Comparison of ENCODE assay signal across 9 cellular contexts in the genomic region with DNA sequence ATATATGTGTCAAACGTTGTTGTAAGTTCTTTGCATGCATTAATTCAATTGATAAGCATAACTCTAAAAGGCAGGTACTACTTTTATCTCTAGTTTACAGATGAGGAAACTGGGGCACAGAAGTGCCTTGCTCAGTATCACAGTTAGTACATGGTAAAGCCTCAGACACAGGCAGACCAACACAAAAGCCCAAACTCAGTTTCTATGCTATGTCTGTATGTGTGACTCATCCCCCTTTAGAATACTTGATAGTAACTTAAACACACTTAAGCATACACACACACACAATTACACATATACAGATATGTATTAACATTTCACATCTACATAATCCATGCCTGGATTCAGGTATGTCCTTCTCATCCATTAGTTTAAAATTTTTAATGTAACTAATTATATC.
DNase-seq lines count a peak whose midpoint lies in the region; ATAC-seq and TF ChIP-seq lines count a peak whose summit lies in the region.
"Had no signal": no experiment of that assay in that cellular context is flagged by ENCODE, and none has a peak within 500 bp of the region (broad histone marks: within the 10 kb centered on the region; RNA-seq: fewer than 3 reads in every experiment).

No MANE protein-coding gene starts in this region.

- no peak overlapping the region for H3K4me3 ChIP-seq in cardiac fibroblast (replicated peaks in 1 of 2; ENCODE audit: low read depth in 2 of 2, low read length in 2 of 2)
- no peak overlapping the region for H3K4me3 ChIP-seq in mucosa of descending colon

- intact Hi-C loops in left colon (cut with DNase I, micrococcal nuclease) (no loop called here), mucosa of descending colon (cut with DNase I, micrococcal nuclease) (no loop called here)

- H3K36me3 ChIP-seq in mucosa of descending colon (ENCODE audit: low read depth) = no peaks in the 10 kb centered on the region

- DNase-seq in cardiac fibroblast (ENCODE audit: low read depth in 2 of 2) (peak; percentile 49 to 70), renal cortical epithelial cell (ENCODE audit: low read depth) (peak; percentile 34), left colon (no peak), KBM-7 (no peak), mucosa of descending colon (no peak)
- DNase-seq: NCI-H446 treated with DMSO at 0.1 percent for 48 hours had no signal

- H3K4me1 ChIP-seq in mucosa of descending colon (ENCODE audit: low read depth) = peaks cover 49% of the 10 kb centered on the region

- in situ Hi-C loops in KBM-7 (cut with MboI; ENCODE audit: low pct_unique_long_range_greater_than_20kb, low sequenced_read_pairs) = no loop called here

- no peak for TF ChIP-seq CTCF in cardiac fibroblast (IDR thresholded peaks at IDR 0.05; ENCODE audit: low read depth, low read length)
- TF ChIP-seq CTCF in mucosa of descending colon (IDR thresholded peaks at IDR 0.05) = no peak

- peak; percentile 45 for ATAC-seq in GM19023 (IDR thresholded peaks at IDR 0.05; ENCODE audit: unreplicated experiment)
- peak; percentile 51 for ATAC-seq in HG03520 (IDR thresholded peaks at IDR 0.05; ENCODE audit: unreplicated experiment)
- no peak for ATAC-seq in left colon
- ATAC-seq in HG02571 (IDR thresholded peaks at IDR 0.05; ENCODE audit: unreplicated experiment) = no peak
- no peak for ATAC-seq in mucosa of descending colon

- H3K9me3 ChIP-seq in mucosa of descending colon = no peaks in the 10 kb centered on the region

Comparison
In these comparisons a context has a peak if more than half of its experiments do, and no peak if none do; other contexts are left out.
1. ATAC-seq: peak in GM19023 (single experiment) and HG03520 (single experiment); none in left colon (single experiment), HG02571 (single experiment) and mucosa of descending colon (single experiment).
2. DNase-seq: peak in cardiac fibroblast (2 of 2) and renal cortical epithelial cell (single experiment); none in left colon (0 of 2), KBM-7 (single experiment) and mucosa of descending colon (0 of 3).